Comparison of ENCODE assay signal across 1 cellular context in the genomic region with DNA sequence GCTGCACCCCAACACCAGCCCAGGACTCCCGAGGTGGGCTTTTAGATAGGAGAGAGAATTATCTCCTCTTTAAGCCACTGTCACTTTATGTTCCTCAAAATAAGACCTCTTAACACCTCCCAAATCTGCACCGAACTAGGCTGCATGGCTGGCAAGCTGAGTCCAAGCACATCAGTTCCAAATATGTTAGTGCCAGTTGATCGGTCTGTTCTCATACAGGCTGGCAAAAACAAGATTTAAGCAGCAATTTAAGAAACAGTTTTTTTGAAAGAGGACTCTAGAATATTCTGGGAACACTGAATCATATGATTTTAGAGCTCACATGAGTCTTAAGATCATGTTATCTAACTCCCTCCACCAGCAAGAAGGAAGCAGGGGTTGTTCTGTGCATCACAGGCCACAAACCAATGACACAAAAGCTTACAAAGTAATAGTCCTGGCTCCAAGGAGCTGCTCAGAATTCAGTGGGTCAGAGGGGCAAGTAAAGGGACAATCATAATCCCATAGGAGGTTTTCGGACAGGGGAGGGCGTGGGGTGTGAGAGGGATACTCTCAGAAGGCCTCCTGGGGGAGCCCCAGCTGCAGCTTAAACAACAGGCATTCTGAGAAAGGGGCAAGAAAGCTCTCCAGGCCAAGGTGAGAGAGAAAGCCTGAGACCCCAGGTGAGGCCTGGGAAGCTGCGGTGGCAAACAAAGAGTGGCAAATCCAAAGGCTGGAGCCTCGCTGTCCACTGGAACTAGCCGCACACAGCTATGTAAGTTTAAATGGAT.
TF ChIP-seq lines count a peak whose summit lies in the region.

No MANE protein-coding gene starts in this region.

TF ChIP-seq in GM23338, 12 proteins besides CTCF, POLR2A, EP300 and RAD21 (continued from another document):
- no peak for TF ChIP-seq JUNB (IDR thresholded peaks at IDR 0.05; ENCODE audit: unreplicated experiment)
- no peak for TF ChIP-seq POLR2AphosphoS5 (IDR thresholded peaks at IDR 0.05; ENCODE audit: low read depth)
- TF ChIP-seq NANOG (IDR thresholded peaks at IDR 0.05; ENCODE audit: borderline replicate concordance): no peak
- no peak for TF ChIP-seq ZNF331 (CRISPR knock-in tag; IDR thresholded peaks at IDR 0.05; ENCODE audit: low read depth)
TF ChIP-seq in GM23338: peak in this region for 0.
